10 cellular contexts compared by ENCODE assay signal in genomic region chr11:131370090-131370751, GRCh38. TPM values are rescaled to one million over a fixed set of nuclear protein-coding genes. Genes with fewer than 3 reads are reported as not detected.
DNase-seq lines count a peak whose midpoint lies in the region; ATAC-seq and TF ChIP-seq lines count a peak whose summit lies in the region.
"Had no signal": no experiment of that assay in that cellular context is flagged by ENCODE, and none has a peak within 500 bp of the region (broad histone marks: within the 10 kb centered on the region; RNA-seq: fewer than 3 reads in every experiment).

TSS of gene NTM (plus strand) at chr11:131370615.

- H3K9me3 ChIP-seq in heart right ventricle (no peaks in the 10 kb centered on the region), psoas muscle (no peaks in the 10 kb centered on the region)

- ATAC-seq in heart right ventricle (peak; percentile 79 to 96 (median 88)), psoas muscle (peak; percentile 43 to 88 (median 62)), HG02571 (IDR thresholded peaks at IDR 0.05; ENCODE audit: unreplicated experiment) (no peak), HG03354 (IDR thresholded peaks at IDR 0.05; ENCODE audit: poor library complexity, severe bottlenecking, unreplicated experiment) (no peak), HG03439 (IDR thresholded peaks at IDR 0.05; ENCODE audit: unreplicated experiment) (no peak)
- ATAC-seq: activated T-cell treated with anti-CD3 and anti-CD28 coated beads, Interleukin-2, amount 50 U/mL, for 72 hours had no signal

- no peak within 1 kb of the TSS for H3K27ac ChIP-seq in heart right ventricle
- no peak within 1 kb of the TSS for H3K27ac ChIP-seq in psoas muscle

- DNase-seq in ELF-1 (ENCODE audit: low read depth, low spot score) (peak; percentile 44), amniotic epithelial cell (ENCODE audit: low read depth) (peak; percentile 0), heart right ventricle (peak; percentile 32 to 69), psoas muscle (peak; percentile 44 to 68), NOMO-1 (lab: John Stamatoyannopoulos, UW; ENCODE audit: unreplicated experiment in 2 of 2) (no peak)
- DNase-seq: activated T-cell treated with anti-CD3 and anti-CD28 coated beads, Interleukin-2, amount 50 U/mL, for 72 hours; NCI-H446 had no signal

- TF ChIP-seq CTCF in heart right ventricle (IDR thresholded peaks at IDR 0.05) (no peak), psoas muscle (IDR thresholded peaks at IDR 0.05) (no peak)

- WGBS in heart right ventricle, 2 donors = 28% methylated on average over 7 of the region's 7 CpGs
- 8 to 19% (median 10%) methylated on average over 7 of the region's 7 CpGs for WGBS in psoas muscle, 3 donors

- H3K4me1 ChIP-seq in heart right ventricle = peaks cover 0 to 15% (median 7%) of the 10 kb centered on the region in 9 donors
- no peaks in the 10 kb centered on the region for H3K4me1 ChIP-seq in psoas muscle

- H3K36me3 ChIP-seq in heart right ventricle (no peaks in the 10 kb centered on the region), psoas muscle (ENCODE audit: insufficient read depth in 1 of 2, low read depth in 1 of 2) (no peaks in the 10 kb centered on the region)

- peak within 1 kb of the TSS in 9 of 10 donors; percentile 4 to 43 (median 21) for H3K4me3 ChIP-seq in heart right ventricle
- peak within 1 kb of the TSS; percentile 21 for H3K4me3 ChIP-seq in psoas muscle

- intact Hi-C loops in heart right ventricle (cut with DNase I) = no loop called here
- intact Hi-C loops in psoas muscle (cut with DNase I) = no loop called here

- H3K27me3 ChIP-seq in heart right ventricle (peaks cover 5 to 54% (median 41%) of the 10 kb centered on the region in 7 donors), psoas muscle (ENCODE audit: insufficient read depth in 3 of 3, low read length in 2 of 3) (peaks cover 0 to 53% (median 0%) of the 10 kb centered on the region in 3 donors)

RNA-seq across cellular contexts. Expression of gene NTM, which starts in this region (rescaled TPM):
- total RNA-seq in heart right ventricle = 1 to 10 TPM in 8 of 10 donors, under 1 TPM in 2; 0.69 to 3.0 (median 1.3) TPM
- polyA plus RNA-seq in heart right ventricle = 1 to 10 TPM in 1 of 2 donors, under 1 TPM in 1; 0.43 to 2.6 TPM
- total RNA-seq in psoas muscle = 1 to 10 TPM in 1 of 4 donors, under 1 TPM in 1, not detected in 2; 0.22 to 1.1 TPM
- under 1 TPM; 0.07 to 0.30 (median 0.18) TPM for polyA plus RNA-seq in psoas muscle
- total RNA-seq: activated T-cell treated with anti-CD3 and anti-CD28 coated beads, Interleukin-2, amount 50 U/mL, for 72 hours had no signal

Comparison
In these comparisons a context has a peak if more than half of its experiments do, and no peak if none do; other contexts are left out.
1. DNase-seq: peak in ELF-1 (single experiment), amniotic epithelial cell (single experiment), heart right ventricle (2 of 2) and psoas muscle (2 of 2); none in NOMO-1 (0 of 2).
2. ATAC-seq: peak in heart right ventricle (8 of 8) and psoas muscle (4 of 4); none in HG02571 (single experiment), HG03354 (single experiment) and HG03439 (single experiment).